In genomic region chr2:100820346-100821254, GRCh38 we compare ENCODE assay signal across 1 cellular context.
A peak's percentile ranks its signal among the peaks of the same experiment; 100 is the strongest.
TF ChIP-seq lines count a peak whose summit lies in the region.

No MANE protein-coding gene starts in this region.

TF ChIP-seq in HepG2, 621 proteins besides CTCF, POLR2A, EP300 and RAD21 (continued from another document and continues in another):
- TF ChIP-seq ZNF800 (CRISPR knock-in tag; IDR thresholded peaks at IDR 0.05): no peak; the same call in 1 of the 2 replicates
- TF ChIP-seq RBAK (CRISPR knock-in tag; IDR thresholded peaks at IDR 0.05): no peak
- TF ChIP-seq IRF2 (CRISPR knock-in tag; IDR thresholded peaks at IDR 0.05): no peak
- no peak for TF ChIP-seq STAT5B (CRISPR knock-in tag; IDR thresholded peaks at IDR 0.05)
- no peak for TF ChIP-seq MEF2D (CRISPR knock-in tag; IDR thresholded peaks at IDR 0.05)
- TF ChIP-seq RELA (CRISPR knock-in tag; IDR thresholded peaks at IDR 0.05): no peak
- no peak for TF ChIP-seq MLX (CRISPR knock-in tag; IDR thresholded peaks at IDR 0.05)
- peak; percentile 35; the same call in 1 of the 2 replicates for TF ChIP-seq GFI1 (CRISPR knock-in tag; IDR thresholded peaks at IDR 0.05; ENCODE audit: borderline replicate concordance)
- no peak for TF ChIP-seq ISL2 (CRISPR knock-in tag; IDR thresholded peaks at IDR 0.05)
- TF ChIP-seq SOX5 (CRISPR knock-in tag; IDR thresholded peaks at IDR 0.05; ENCODE audit: borderline replicate concordance): no peak
- TF ChIP-seq STAT6 (CRISPR knock-in tag; IDR thresholded peaks at IDR 0.05; ENCODE audit: borderline replicate concordance): no peak
- TF ChIP-seq TCF12 (IDR thresholded peaks at IDR 0.05): no peak
- TF ChIP-seq TCF12 (CRISPR knock-in tag; IDR thresholded peaks at IDR 0.05): peak; percentile 74; the same call in 1 of the 2 replicates
- no peak for TF ChIP-seq RARA (CRISPR knock-in tag; IDR thresholded peaks at IDR 0.05)
- TF ChIP-seq XRCC5 (optimal IDR thresholded peaks at IDR 0.05; ENCODE audit: low read length): no peak
- 0 out of 2 replicates have a peak, but pooled peaks have one; percentile 37 for TF ChIP-seq MYPOP (CRISPR knock-in tag; IDR thresholded peaks at IDR 0.05)
- TF ChIP-seq GTF2F1 (IDR thresholded peaks at IDR 0.05; ENCODE audit: low read length): no peak
- TF ChIP-seq SUZ12 (IDR thresholded peaks at IDR 0.05; ENCODE audit: low read depth, low read length): no peak
- no peak for TF ChIP-seq ZBTB21 (CRISPR knock-in tag; IDR thresholded peaks at IDR 0.05)
- no peak for TF ChIP-seq ZNF567 (CRISPR knock-in tag; IDR thresholded peaks at IDR 0.05; ENCODE audit: borderline replicate concordance)
- TF ChIP-seq HOXA9 (CRISPR knock-in tag; IDR thresholded peaks at IDR 0.05; ENCODE audit: borderline replicate concordance): peak; percentile 77; the same call in 1 of the 2 replicates
- no peak; the same call in 1 of the 2 replicates for TF ChIP-seq CREBL2 (CRISPR knock-in tag; IDR thresholded peaks at IDR 0.05; ENCODE audit: borderline replicate concordance)
- TF ChIP-seq MBD4 (IDR thresholded peaks at IDR 0.05; ENCODE audit: borderline replicate concordance, low read length): no peak
- no peak for TF ChIP-seq RERE (CRISPR knock-in tag; IDR thresholded peaks at IDR 0.05; ENCODE audit: low read depth)
- TF ChIP-seq ZNF7 (CRISPR knock-in tag; IDR thresholded peaks at IDR 0.05): no peak
- no peak for TF ChIP-seq TFDP2 (CRISPR knock-in tag; IDR thresholded peaks at IDR 0.05)
- no peak for TF ChIP-seq XBP1 (CRISPR knock-in tag; IDR thresholded peaks at IDR 0.05)
- no peak for TF ChIP-seq ZNF761 (CRISPR knock-in tag; conservative IDR thresholded peaks at IDR 0.05)
- no peak for TF ChIP-seq EED (CRISPR knock-in tag; IDR thresholded peaks at IDR 0.05)
- no peak for TF ChIP-seq RFX3 (CRISPR knock-in tag; IDR thresholded peaks at IDR 0.05)
- no peak for TF ChIP-seq ZNF639 (CRISPR knock-in tag; conservative IDR thresholded peaks at IDR 0.05)
- TF ChIP-seq PAX8 (CRISPR knock-in tag; IDR thresholded peaks at IDR 0.05; ENCODE audit: borderline replicate concordance): no peak
- TF ChIP-seq AKAP8 (CRISPR knock-in tag; IDR thresholded peaks at IDR 0.05): peak; percentile 88
- TF ChIP-seq IRX3 (CRISPR knock-in tag; IDR thresholded peaks at IDR 0.05; ENCODE audit: borderline replicate concordance, low read depth): no peak
- TF ChIP-seq ZNF136 (CRISPR knock-in tag; IDR thresholded peaks at IDR 0.05; ENCODE audit: low read depth): no peak
- TF ChIP-seq RORA (CRISPR knock-in tag; IDR thresholded peaks at IDR 0.05): no peak
- TF ChIP-seq ZNF335 (CRISPR knock-in tag; IDR thresholded peaks at IDR 0.05): no peak
- TF ChIP-seq ZBTB20 (CRISPR knock-in tag; IDR thresholded peaks at IDR 0.05; ENCODE audit: borderline replicate concordance, low read depth): no peak
- no peak for TF ChIP-seq FUBP1 (CRISPR knock-in tag; IDR thresholded peaks at IDR 0.05; ENCODE audit: borderline replicate concordance)
- TF ChIP-seq CEBPG (CRISPR knock-in tag; IDR thresholded peaks at IDR 0.05): no peak
- no peak for TF ChIP-seq SALL2 (CRISPR knock-in tag; IDR thresholded peaks at IDR 0.05)
- no peak; the same call in 1 of the 2 replicates for TF ChIP-seq MYNN (CRISPR knock-in tag; IDR thresholded peaks at IDR 0.05; ENCODE audit: low read depth)
- TF ChIP-seq CBFB (CRISPR knock-in tag; IDR thresholded peaks at IDR 0.05): no peak
- TF ChIP-seq ZFP37 (CRISPR knock-in tag; IDR thresholded peaks at IDR 0.05; ENCODE audit: borderline replicate concordance): no peak; the same call in 1 of the 2 replicates
- no peak for TF ChIP-seq TMF1 (CRISPR knock-in tag; IDR thresholded peaks at IDR 0.05; ENCODE audit: low read depth)
- TF ChIP-seq ZNF629 (CRISPR knock-in tag; conservative IDR thresholded peaks at IDR 0.05): no peak
- TF ChIP-seq SP1 (IDR thresholded peaks at IDR 0.05): no peak
- TF ChIP-seq SP1 (CRISPR knock-in tag; IDR thresholded peaks at IDR 0.05): no peak
- peak; percentile 44; the same call in 1 of the 2 replicates for TF ChIP-seq ZNF772 (CRISPR knock-in tag; IDR thresholded peaks at IDR 0.05)
- TF ChIP-seq MTA1 (CRISPR knock-in tag; IDR thresholded peaks at IDR 0.05; ENCODE audit: borderline replicate concordance): peak; percentile 30; the same call in 1 of the 2 replicates
- TF ChIP-seq HOMEZ (CRISPR knock-in tag; IDR thresholded peaks at IDR 0.05; ENCODE audit: low read depth): no peak
- TF ChIP-seq ZBTB38 (CRISPR knock-in tag; IDR thresholded peaks at IDR 0.05): peak; percentile 53
- no peak for TF ChIP-seq ZNF30 (CRISPR knock-in tag; IDR thresholded peaks at IDR 0.05)
- TF ChIP-seq KAT8 (CRISPR knock-in tag; IDR thresholded peaks at IDR 0.05): no peak; the same call in 1 of the 2 replicates
